1 cellular context compared by ENCODE assay signal in the genomic region with DNA sequence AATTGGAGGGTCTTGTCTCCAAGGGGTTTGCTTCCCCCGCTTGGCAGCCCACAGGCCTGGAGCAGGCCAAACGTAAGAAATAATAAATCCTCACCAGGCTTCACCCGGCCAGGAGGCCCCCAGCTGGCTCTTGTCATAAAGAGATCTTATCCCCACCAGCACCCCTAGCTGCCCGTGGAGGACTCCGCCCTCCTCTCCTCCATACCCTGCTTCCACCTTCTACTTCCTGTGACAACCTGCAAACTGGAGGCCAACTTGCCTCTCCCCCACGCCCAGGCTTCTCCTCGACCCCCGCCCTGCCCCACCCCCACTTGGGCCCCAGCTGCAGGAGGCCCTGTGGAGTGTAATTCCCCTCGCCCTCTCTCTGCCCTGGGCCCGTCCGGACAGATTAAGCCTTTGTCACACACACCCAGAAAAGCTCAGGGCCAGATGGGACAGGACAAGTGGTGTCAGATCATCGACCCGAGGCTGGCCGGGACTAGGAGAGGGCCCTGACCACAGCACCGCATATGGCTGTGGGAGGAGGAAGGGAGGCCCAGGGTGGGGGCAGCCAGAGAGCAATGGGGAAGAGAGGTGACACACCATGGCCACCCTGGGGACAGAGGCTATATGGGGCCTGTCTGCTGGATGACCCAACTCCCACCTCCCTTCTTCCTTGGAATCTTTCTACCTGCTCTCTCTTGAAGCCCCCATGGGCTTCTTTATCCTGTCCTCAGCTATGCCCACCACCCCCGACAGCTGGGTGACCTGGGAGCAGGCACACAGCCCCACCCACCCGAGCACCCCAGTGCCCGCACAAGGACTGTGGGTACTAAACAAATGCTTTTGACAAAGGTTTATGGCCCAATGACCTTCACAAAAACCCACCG.
TF ChIP-seq lines count a peak whose summit lies in the region.

No MANE protein-coding gene starts in this region.

TF ChIP-seq in H1, 55 proteins besides CTCF, POLR2A, EP300 and RAD21:
- TF ChIP-seq, protein P1, sequence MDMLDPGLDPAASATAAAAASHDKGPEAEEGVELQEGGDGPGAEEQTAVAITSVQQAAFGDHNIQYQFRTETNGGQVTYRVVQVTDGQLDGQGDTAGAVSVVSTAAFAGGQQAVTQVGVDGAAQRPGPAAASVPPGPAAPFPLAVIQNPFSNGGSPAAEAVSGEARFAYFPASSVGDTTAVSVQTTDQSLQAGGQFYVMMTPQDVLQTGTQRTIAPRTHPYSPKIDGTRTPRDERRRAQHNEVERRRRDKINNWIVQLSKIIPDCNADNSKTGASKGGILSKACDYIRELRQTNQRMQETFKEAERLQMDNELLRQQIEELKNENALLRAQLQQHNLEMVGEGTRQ (IDR thresholded peaks at IDR 0.05; ENCODE audit: low read length): no peak
- TF ChIP-seq CREB1 (IDR thresholded peaks at IDR 0.05): no peak
- no peak for TF ChIP-seq GABPA (IDR thresholded peaks at IDR 0.05; ENCODE audit: borderline replicate concordance, insufficient read depth, low read length)
- TF ChIP-seq, protein P2, sequence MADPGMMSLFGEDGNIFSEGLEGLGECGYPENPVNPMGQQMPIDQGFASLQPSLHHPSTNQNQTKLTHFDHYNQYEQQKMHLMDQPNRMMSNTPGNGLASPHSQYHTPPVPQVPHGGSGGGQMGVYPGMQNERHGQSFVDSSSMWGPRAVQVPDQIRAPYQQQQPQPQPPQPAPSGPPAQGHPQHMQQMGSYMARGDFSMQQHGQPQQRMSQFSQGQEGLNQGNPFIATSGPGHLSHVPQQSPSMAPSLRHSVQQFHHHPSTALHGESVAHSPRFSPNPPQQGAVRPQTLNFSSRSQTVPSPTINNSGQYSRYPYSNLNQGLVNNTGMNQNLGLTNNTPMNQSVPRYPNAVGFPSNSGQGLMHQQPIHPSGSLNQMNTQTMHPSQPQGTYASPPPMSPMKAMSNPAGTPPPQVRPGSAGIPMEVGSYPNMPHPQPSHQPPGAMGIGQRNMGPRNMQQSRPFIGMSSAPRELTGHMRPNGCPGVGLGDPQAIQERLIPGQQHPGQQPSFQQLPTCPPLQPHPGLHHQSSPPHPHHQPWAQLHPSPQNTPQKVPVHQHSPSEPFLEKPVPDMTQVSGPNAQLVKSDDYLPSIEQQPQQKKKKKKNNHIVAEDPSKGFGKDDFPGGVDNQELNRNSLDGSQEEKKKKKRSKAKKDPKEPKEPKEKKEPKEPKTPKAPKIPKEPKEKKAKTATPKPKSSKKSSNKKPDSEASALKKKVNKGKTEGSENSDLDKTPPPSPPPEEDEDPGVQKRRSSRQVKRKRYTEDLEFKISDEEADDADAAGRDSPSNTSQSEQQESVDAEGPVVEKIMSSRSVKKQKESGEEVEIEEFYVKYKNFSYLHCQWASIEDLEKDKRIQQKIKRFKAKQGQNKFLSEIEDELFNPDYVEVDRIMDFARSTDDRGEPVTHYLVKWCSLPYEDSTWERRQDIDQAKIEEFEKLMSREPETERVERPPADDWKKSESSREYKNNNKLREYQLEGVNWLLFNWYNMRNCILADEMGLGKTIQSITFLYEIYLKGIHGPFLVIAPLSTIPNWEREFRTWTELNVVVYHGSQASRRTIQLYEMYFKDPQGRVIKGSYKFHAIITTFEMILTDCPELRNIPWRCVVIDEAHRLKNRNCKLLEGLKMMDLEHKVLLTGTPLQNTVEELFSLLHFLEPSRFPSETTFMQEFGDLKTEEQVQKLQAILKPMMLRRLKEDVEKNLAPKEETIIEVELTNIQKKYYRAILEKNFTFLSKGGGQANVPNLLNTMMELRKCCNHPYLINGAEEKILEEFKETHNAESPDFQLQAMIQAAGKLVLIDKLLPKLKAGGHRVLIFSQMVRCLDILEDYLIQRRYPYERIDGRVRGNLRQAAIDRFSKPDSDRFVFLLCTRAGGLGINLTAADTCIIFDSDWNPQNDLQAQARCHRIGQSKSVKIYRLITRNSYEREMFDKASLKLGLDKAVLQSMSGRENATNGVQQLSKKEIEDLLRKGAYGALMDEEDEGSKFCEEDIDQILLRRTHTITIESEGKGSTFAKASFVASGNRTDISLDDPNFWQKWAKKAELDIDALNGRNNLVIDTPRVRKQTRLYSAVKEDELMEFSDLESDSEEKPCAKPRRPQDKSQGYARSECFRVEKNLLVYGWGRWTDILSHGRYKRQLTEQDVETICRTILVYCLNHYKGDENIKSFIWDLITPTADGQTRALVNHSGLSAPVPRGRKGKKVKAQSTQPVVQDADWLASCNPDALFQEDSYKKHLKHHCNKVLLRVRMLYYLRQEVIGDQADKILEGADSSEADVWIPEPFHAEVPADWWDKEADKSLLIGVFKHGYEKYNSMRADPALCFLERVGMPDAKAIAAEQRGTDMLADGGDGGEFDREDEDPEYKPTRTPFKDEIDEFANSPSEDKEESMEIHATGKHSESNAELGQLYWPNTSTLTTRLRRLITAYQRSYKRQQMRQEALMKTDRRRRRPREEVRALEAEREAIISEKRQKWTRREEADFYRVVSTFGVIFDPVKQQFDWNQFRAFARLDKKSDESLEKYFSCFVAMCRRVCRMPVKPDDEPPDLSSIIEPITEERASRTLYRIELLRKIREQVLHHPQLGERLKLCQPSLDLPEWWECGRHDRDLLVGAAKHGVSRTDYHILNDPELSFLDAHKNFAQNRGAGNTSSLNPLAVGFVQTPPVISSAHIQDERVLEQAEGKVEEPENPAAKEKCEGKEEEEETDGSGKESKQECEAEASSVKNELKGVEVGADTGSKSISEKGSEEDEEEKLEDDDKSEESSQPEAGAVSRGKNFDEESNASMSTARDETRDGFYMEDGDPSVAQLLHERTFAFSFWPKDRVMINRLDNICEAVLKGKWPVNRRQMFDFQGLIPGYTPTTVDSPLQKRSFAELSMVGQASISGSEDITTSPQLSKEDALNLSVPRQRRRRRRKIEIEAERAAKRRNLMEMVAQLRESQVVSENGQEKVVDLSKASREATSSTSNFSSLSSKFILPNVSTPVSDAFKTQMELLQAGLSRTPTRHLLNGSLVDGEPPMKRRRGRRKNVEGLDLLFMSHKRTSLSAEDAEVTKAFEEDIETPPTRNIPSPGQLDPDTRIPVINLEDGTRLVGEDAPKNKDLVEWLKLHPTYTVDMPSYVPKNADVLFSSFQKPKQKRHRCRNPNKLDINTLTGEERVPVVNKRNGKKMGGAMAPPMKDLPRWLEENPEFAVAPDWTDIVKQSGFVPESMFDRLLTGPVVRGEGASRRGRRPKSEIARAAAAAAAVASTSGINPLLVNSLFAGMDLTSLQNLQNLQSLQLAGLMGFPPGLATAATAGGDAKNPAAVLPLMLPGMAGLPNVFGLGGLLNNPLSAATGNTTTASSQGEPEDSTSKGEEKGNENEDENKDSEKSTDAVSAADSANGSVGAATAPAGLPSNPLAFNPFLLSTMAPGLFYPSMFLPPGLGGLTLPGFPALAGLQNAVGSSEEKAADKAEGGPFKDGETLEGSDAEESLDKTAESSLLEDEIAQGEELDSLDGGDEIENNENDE (IDR thresholded peaks at IDR 0.05; ENCODE audit: insufficient replicate concordance, low read length): no peak
- no peak for TF ChIP-seq KDM5A (IDR thresholded peaks at IDR 0.05; ENCODE audit: low read length)
- TF ChIP-seq PHF8 (conservative IDR thresholded peaks at IDR 0.05; ENCODE audit: low read depth, low read length): no peak
- TF ChIP-seq NRF1 (IDR thresholded peaks at IDR 0.05; ENCODE audit: low read depth, low read length): no peak
- no peak for TF ChIP-seq EGR1 (IDR thresholded peaks at IDR 0.05; ENCODE audit: borderline replicate concordance, low read depth, low read length)
- no peak for TF ChIP-seq CHD1 (IDR thresholded peaks at IDR 0.05; ENCODE audit: low read depth, low read length)
- no peak for TF ChIP-seq ZNF274 (IDR thresholded peaks at IDR 0.05; ENCODE audit: borderline replicate concordance, extremely low read depth, low read length)
- TF ChIP-seq SIX5 (IDR thresholded peaks at IDR 0.05; ENCODE audit: low read depth, low read length): no peak
- TF ChIP-seq RFX5 (IDR thresholded peaks at IDR 0.05; ENCODE audit: borderline replicate concordance, low read depth, low read length): no peak
- TF ChIP-seq SIN3A (conservative IDR thresholded peaks at IDR 0.05 in 1 of 2, IDR thresholded peaks at IDR 0.05 in 1 of 2; ENCODE audit: low read depth in 1 of 2, low read length in 2 of 2): no peak
- TF ChIP-seq, protein P3, sequence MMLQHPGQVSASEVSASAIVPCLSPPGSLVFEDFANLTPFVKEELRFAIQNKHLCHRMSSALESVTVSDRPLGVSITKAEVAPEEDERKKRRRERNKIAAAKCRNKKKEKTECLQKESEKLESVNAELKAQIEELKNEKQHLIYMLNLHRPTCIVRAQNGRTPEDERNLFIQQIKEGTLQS (IDR thresholded peaks at IDR 0.05; ENCODE audit: insufficient read depth, low read depth, low read length): no peak
